8 cellular contexts compared by ENCODE assay signal in the genomic region with DNA sequence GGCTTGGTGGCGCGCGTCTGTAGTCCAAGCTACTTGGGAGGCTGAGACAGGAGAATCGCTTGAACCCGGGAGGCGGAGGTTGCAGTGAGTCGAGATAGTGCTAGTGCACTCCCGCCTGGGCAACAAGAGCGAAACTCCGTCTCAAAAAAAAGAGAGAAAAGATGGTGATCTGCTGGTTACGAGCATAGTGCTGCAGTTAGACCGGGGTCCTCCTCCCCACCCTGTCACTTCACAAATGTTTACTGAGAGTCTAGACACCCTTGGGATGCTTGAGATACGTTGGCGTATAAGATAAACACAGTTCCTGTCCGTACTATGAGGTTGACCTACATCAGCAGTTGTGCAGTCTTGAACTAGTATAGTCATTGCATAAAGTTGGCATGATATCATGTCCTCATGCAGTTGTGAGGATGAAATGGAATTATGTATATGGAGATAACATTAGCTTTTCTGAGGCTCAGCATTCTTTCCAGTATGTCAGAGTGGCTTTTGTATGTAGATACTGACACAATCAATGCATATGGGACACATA. TPM values are rescaled to one million over a fixed set of nuclear protein-coding genes. Genes with fewer than 3 reads are reported as not detected.
DNase-seq lines count a peak whose midpoint lies in the region; ATAC-seq, FAIRE-seq and TF ChIP-seq lines count a peak whose summit lies in the region.

No MANE protein-coding gene starts in this region.

- BruUV-seq in K562 (replicated peaks; lab: Mats Ljungman, UMichigan): no TSS peak

- CTCF ChIA-PET in K562 (lab: Yijun Ruan, JAX; ENCODE audit: low intra/inter-chr PET ratio): no interaction called here

- under 1% methylated on average over 15 of the region's 15 CpGs for WGBS in K562 (ENCODE audit: insufficient coverage, low coverage, missing lambda C conversion rate)

- H3K4me3 ChIP-seq in K562 (peak overlapping the region; percentile 86), lower lobe of right lung (peak overlapping the region; percentile 94), upper lobe of right lung (peak overlapping the region; percentile 91)

- peaks cover 38% of the 10 kb centered on the region for H3K4me1 Mint-ChIP-seq in activated naive CD4-positive, alpha-beta T cell treated with anti-CD3 and anti-CD28 coated beads, Interleukin-2, amount 50 U/mL, for 24 hours

- peak overlapping the region; percentile 96 for H3K27ac Mint-ChIP-seq in activated naive CD4-positive, alpha-beta T cell treated with anti-CD3 and anti-CD28 coated beads, Interleukin-2, amount 50 U/mL, for 24 hours

- H3K9me3 ChIP-seq in K562 (replicated peaks; ENCODE audit: control insufficient read depth, insufficient read depth, low read depth, low read length) (no peaks in the 10 kb centered on the region), lower lobe of right lung (no peaks in the 10 kb centered on the region), upper lobe of right lung (no peaks in the 10 kb centered on the region)

- no peak for DNase-seq in activated naive CD4-positive, alpha-beta T cell treated with anti-CD3 and anti-CD28 coated beads, Interleukin-2, amount 50 U/mL, for 16 hours
- DNase-seq in K562 (ENCODE audit: extremely low read depth in 1 of 4, low spot score in 3 of 4) (peak in 1 of 4 experiments; percentile 29), lower lobe of right lung (no peak), upper lobe of right lung (no peak)
- no peak for DNase-seq in activated effector memory CD4-positive, alpha-beta T cell treated with anti-CD3 and anti-CD28 coated beads, Interleukin-2, amount 50 U/mL, for 16 hours

- POLR2A ChIA-PET in K562 (lab: Yijun Ruan, JAX): interaction anchor here (0.6 to 1.6 kb wide), 11 partner anchors 12 to 305 kb away, joined by 3 to 5 read pairs (median 3); no protein-coding TSS in a partner anchor

- H3K79me2 ChIP-seq in K562 (ENCODE audit: control insufficient read depth, insufficient read depth, low read length): peaks cover 44% of the 10 kb centered on the region

- in situ Hi-C loops in K562 (cut with MboI): loop anchor here (5.0 kb wide), 1 partner anchor 56 kb away; no protein-coding TSS in a partner anchor

- peaks cover 13 to 15% of the 10 kb centered on the region in 2 experiments; a peak in 4 of 5 replicates for H3K4me1 ChIP-seq in K562 (replicated peaks in 1 of 2; ENCODE audit: control insufficient read depth in 2 of 2, insufficient read depth in 2 of 2, low read length in 2 of 2)
- H3K4me1 ChIP-seq in lower lobe of right lung: peaks cover 31% of the 10 kb centered on the region
- peaks cover 25% of the 10 kb centered on the region for H3K4me1 ChIP-seq in upper lobe of right lung

- no peaks in the 10 kb centered on the region for H3K9me3 Mint-ChIP-seq in activated naive CD4-positive, alpha-beta T cell treated with anti-CD3 and anti-CD28 coated beads, Interleukin-2, amount 50 U/mL, for 24 hours

- ATAC-seq in K562 (peak; percentile 4), lower lobe of right lung (no peak), upper lobe of right lung (no peak), GM19463 (IDR thresholded peaks at IDR 0.05; ENCODE audit: unreplicated experiment) (no peak), GM18502 (IDR thresholded peaks at IDR 0.05; ENCODE audit: poor library complexity, unreplicated experiment) (no peak)

- no peak for TF ChIP-seq RAD21 in K562 (CRISPR knock-in tag; conservative IDR thresholded peaks at IDR 0.05 in 1 of 2, IDR thresholded peaks at IDR 0.05 in 1 of 2)

- peaks cover 23% of the 10 kb centered on the region; the same call in 2 of the 3 replicates for H3K36me3 ChIP-seq in K562 (ENCODE audit: control insufficient read depth, insufficient read depth, low read length)
- peaks cover 23% of the 10 kb centered on the region for H3K36me3 ChIP-seq in lower lobe of right lung
- H3K36me3 ChIP-seq in upper lobe of right lung: peaks cover 16% of the 10 kb centered on the region

- peak overlapping the region; percentile 100 for H3K4me2 ChIP-seq in K562 (ENCODE audit: insufficient read depth, low read length)

- peak overlapping the region; percentile 98 for H2AFZ ChIP-seq in K562 (ENCODE audit: low read depth, low read length)

- intact Hi-C loops in K562 (cut with micrococcal nuclease): loop anchor here (1.0 to 10.0 kb wide), 5 partner anchors 54 to 352 kb away; partner anchors contain the start of gene SH2B3
- intact Hi-C loops in lower lobe of right lung (cut with DNase I): no loop called here
- intact Hi-C loops in upper lobe of right lung (cut with DNase I): no loop called here

- H3K27me3 ChIP-seq in K562 (ENCODE audit: control insufficient read depth in 2 of 2, insufficient read depth in 2 of 2, low read length in 2 of 2) (no peaks in the 10 kb centered on the region), lower lobe of right lung (ENCODE audit: low read depth) (no peaks in the 10 kb centered on the region), upper lobe of right lung (no peaks in the 10 kb centered on the region)

- TF ChIP-seq EP300 in K562 (IDR thresholded peaks at IDR 0.05; ENCODE audit: low read length): no peak

- H3K36me3 Mint-ChIP-seq in activated naive CD4-positive, alpha-beta T cell treated with anti-CD3 and anti-CD28 coated beads, Interleukin-2, amount 50 U/mL, for 24 hours: peaks cover 8% of the 10 kb centered on the region

- H3K27ac ChIP-seq in K562 (ENCODE audit: extremely low read depth, low read depth, low read length) (peak overlapping the region; percentile 97), lower lobe of right lung (peak overlapping the region; percentile 90), upper lobe of right lung (peak overlapping the region; percentile 86)

- no peaks in the 10 kb centered on the region for H3K9me1 ChIP-seq in K562 (ENCODE audit: control insufficient read depth, insufficient read depth, low read length)

- no peaks in the 10 kb centered on the region for H3K27me3 Mint-ChIP-seq in activated naive CD4-positive, alpha-beta T cell treated with anti-CD3 and anti-CD28 coated beads, Interleukin-2, amount 50 U/mL, for 24 hours

- H4K20me1 ChIP-seq in K562 (replicated peaks; ENCODE audit: control insufficient read depth, insufficient read depth, low read length): no peaks in the 10 kb centered on the region; the same call in 1 of the 2 replicates

- TF ChIP-seq CTCF in K562 (IDR thresholded peaks at IDR 0.05 in 2 of 3, conservative IDR thresholded peaks at IDR 0.05 in 1 of 3; ENCODE audit: insufficient read depth in 2 of 3, low read depth in 1 of 3, low read length in 3 of 3): no peak
- no peak for TF ChIP-seq CTCF in lower lobe of right lung (IDR thresholded peaks at IDR 0.05)
- no peak for TF ChIP-seq CTCF in upper lobe of right lung (IDR thresholded peaks at IDR 0.05)

- peak overlapping the region; percentile 96 to 99 for H3K9ac ChIP-seq in K562 (ENCODE audit: insufficient read depth in 1 of 2, low read depth in 2 of 2, low read length in 2 of 2)

- peak overlapping the region; percentile 97 for H3K4me3 Mint-ChIP-seq in activated naive CD4-positive, alpha-beta T cell treated with anti-CD3 and anti-CD28 coated beads, Interleukin-2, amount 50 U/mL, for 24 hours

- no peak for TF ChIP-seq POLR2A in K562 (conservative IDR thresholded peaks at IDR 0.05)

- FAIRE-seq in K562 (lab: Jason Lieb, UNC): peak; percentile 44

RNA-seq across cellular contexts. Expression of gene ACAD10, which starts 0.8 kb away (rescaled TPM):
- total RNA-seq in K562 (2011; cell fraction: chromatin; rRNA removed; ENCODE audit: low replicate concordance): 132 and 204 TPM in 2 replicates
- total RNA-seq in K562 (2011; cell fraction: nucleolus; rRNA removed): 99.9 and 106 TPM in 2 replicates
- total RNA-seq in K562 (2011; cell fraction: nucleoplasm; rRNA removed): 82.3 and 93.6 TPM in 2 replicates
- total RNA-seq in K562 (2014; rRNA removed) (7.2 and 12.7 TPM in 2 replicates), K562 (2014; rRNA removed; fragmentation: Illumina TruSeq; extraction: Trizol) (9.4 and 12.0 TPM in 2 replicates), K562 (2015; rRNA removed; fragmentation: Illumina TruSeq; extraction: Trizol) (9.0 and 11.2 TPM in 2 replicates), K562 (2021) (18.8 and 19.2 TPM in 2 replicates), lower lobe of right lung (24.0 TPM), upper lobe of right lung (23.3 TPM)
- polyA plus RNA-seq in K562 (2011; rRNA removed) (15.5 and 16.3 TPM in 2 replicates), K562 (2014; fragmentation: Illumina TruSeq; extraction: Trizol) (12.4 and 12.5 TPM in 2 replicates), K562 (2014; fragmentation: Nextera tagmentation; extraction: Ambion mirVana) (1 to 10 TPM; 2.3 to 5.0 TPM), K562 (2014; rRNA removed) (15.0 and 17.7 TPM in 2 replicates)
- polyA plus RNA-seq in K562 (2011; cell fraction: cytosol; rRNA removed): 9.5 and 12.3 TPM in 2 replicates
- 62.9 and 93.5 TPM in 2 replicates for polyA plus RNA-seq in K562 (2011; cell fraction: nucleus; rRNA removed)
- polyA plus RNA-seq in K562 (2012): 9.6 and 21.6 TPM in 2 replicates
- 24.9 and 26.5 TPM in 2 replicates for polyA minus RNA-seq in K562 (2011; rRNA and poly(A)+ RNA removed)
- 14.3 and 23.9 TPM in 2 replicates for polyA minus RNA-seq in K562 (2011; cell fraction: cytosol; rRNA and poly(A)+ RNA removed)
- polyA minus RNA-seq in K562 (2011; cell fraction: nucleus; rRNA and poly(A)+ RNA removed): 33.1 and 35.0 TPM in 2 replicates

RNA-seq across cellular contexts. Expression of gene BRAP, which starts 0.9 kb away (rescaled TPM):
- 27.3 and 35.1 TPM in 2 replicates for total RNA-seq in K562 (2011; cell fraction: chromatin; rRNA removed; ENCODE audit: low replicate concordance)
- 12.9 and 13.3 TPM in 2 replicates for total RNA-seq in K562 (2011; cell fraction: nucleolus; rRNA removed)
- total RNA-seq in K562 (2011; cell fraction: nucleoplasm; rRNA removed): 18.3 and 21.4 TPM in 2 replicates
- total RNA-seq in K562 (2014; rRNA removed) (22.8 and 23.9 TPM in 2 replicates), K562 (2014; rRNA removed; fragmentation: Illumina TruSeq; extraction: Trizol) (28.5 and 30.5 TPM in 2 replicates), K562 (2015; rRNA removed; fragmentation: Illumina TruSeq; extraction: Trizol) (26.7 and 27.5 TPM in 2 replicates), K562 (2021) (28.8 and 30.8 TPM in 2 replicates), lower lobe of right lung (16.7 TPM), upper lobe of right lung (17.8 TPM)
- polyA plus RNA-seq in K562 (2011; rRNA removed) (25.1 and 30.6 TPM in 2 replicates), K562 (2014; fragmentation: Illumina TruSeq; extraction: Trizol) (29.9 and 32.6 TPM in 2 replicates), K562 (2014; fragmentation: Nextera tagmentation; extraction: Ambion mirVana) (1 to 10 TPM; 2.2 to 3.4 TPM), K562 (2014; rRNA removed) (17.7 and 20.9 TPM in 2 replicates)
- polyA plus RNA-seq in K562 (2011; cell fraction: cytosol; rRNA removed): 15.5 and 25.7 TPM in 2 replicates
- polyA plus RNA-seq in K562 (2011; cell fraction: nucleus; rRNA removed): 14.5 and 17.9 TPM in 2 replicates
- polyA plus RNA-seq in K562 (2012): 17.4 and 18.7 TPM in 2 replicates
- polyA minus RNA-seq in K562 (2011; rRNA and poly(A)+ RNA removed): 87.4 and 98.4 TPM in 2 replicates
- 22.6 and 30.0 TPM in 2 replicates for polyA minus RNA-seq in K562 (2011; cell fraction: cytosol; rRNA and poly(A)+ RNA removed)
- 6.7 and 13.4 TPM in 2 replicates for polyA minus RNA-seq in K562 (2011; cell fraction: nucleus; rRNA and poly(A)+ RNA removed)
